18 cellular contexts compared by ENCODE assay signal in the genomic region with DNA sequence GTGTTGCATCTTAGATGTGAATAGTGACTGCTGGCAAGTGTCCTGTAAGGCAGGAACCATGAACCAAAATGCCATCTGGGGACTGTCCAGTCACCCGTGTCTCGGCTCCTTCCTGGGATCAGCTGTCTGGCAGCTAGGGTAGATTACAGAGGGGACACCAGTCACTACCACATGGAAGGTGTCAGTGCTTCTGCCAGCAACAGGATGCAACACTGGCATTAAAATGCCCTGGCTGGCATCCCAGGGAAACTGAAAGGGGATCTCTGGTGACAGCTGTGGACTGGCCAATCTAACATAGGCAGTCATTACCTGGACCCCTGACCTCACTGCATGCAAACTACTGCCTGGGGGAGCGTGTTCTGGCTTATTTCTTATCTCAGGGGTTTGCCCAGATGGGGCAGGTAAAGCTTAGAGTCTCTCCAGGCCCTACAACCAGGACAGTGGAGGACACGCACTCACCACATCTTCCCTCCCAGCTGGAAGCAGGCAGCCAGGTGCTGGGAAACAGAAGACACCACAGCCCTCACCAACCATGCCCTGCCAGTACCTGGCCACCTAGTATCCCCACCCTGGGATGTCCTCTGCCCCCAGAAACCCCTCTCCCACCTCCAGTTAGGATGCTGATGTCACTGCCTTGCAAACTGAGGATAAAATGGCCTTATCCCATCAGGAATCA.
DNase-seq lines count a peak whose midpoint lies in the region; ATAC-seq and TF ChIP-seq lines count a peak whose summit lies in the region.
"Had no signal": no experiment of that assay in that cellular context is flagged by ENCODE, and none has a peak within 500 bp of the region (broad histone marks: within the 10 kb centered on the region; RNA-seq: fewer than 3 reads in every experiment).

No MANE protein-coding gene starts in this region.

- DNase-seq in BE2C: peak; percentile 29
- DNase-seq in CD4-positive, alpha-beta T cell: no peak
- DNase-seq in heart left ventricle: peak in 4 of 5 donors; percentile 38 to 84 (median 70)
- no peak for DNase-seq in NCI-H1436 (lab: John Stamatoyannopoulos, UW)
- no peak for DNase-seq in activated gamma-delta T cell treated with Interleukin-2 at 50 U/mL for 16 hours
- DNase-seq: activated gamma-delta T cell; Kasumi-1; kidney glomerular epithelial cell; NCI-H1417; NCI-H446 treated with DMSO at 0.1 percent for 48 hours; SIG-M5; stimulated activated CD4-positive, alpha-beta T cell treated with anti-CD3 and anti-CD28 coated beads, Interleukin-4, amount 100 ng/mL, for 1 hour; stimulated activated CD8-positive, alpha-beta memory T cell treated with anti-CD3 and anti-CD28 coated beads, Interleukin-4, amount 100 ng/mL, for 48 hours had no signal

- H3K36me3 ChIP-seq in BE2C (no peaks in the 10 kb centered on the region), heart left ventricle (peaks cover 0 to 4% (median 0%) of the 10 kb centered on the region in 9 donors)
- H3K36me3 ChIP-seq: breast epithelium had no signal

- TF ChIP-seq POLR2A in heart left ventricle (IDR thresholded peaks at IDR 0.05): no peak

- no peak overlapping the region for H3K27ac ChIP-seq in CD4-positive, alpha-beta T cell (ENCODE audit: low read depth, low read length)
- peak overlapping the region; percentile 34; the same call in 1 of the 2 replicates for H3K27ac ChIP-seq in VCaP
- H3K27ac ChIP-seq in heart left ventricle: peak overlapping the region in 2 of 12 donors; percentile 31 to 38
- H3K27ac ChIP-seq: breast epithelium, tibial nerve had no signal

- H3K27me3 ChIP-seq in BE2C (no peaks in the 10 kb centered on the region), heart left ventricle (no peaks in the 10 kb centered on the region)
- no peaks in the 10 kb centered on the region for H3K27me3 ChIP-seq in CD4-positive, alpha-beta T cell (ENCODE audit: control insufficient read depth, insufficient read depth, low read length)
- H3K27me3 ChIP-seq: breast epithelium, tibial nerve had no signal

- CTCF ChIA-PET in CD4-positive, alpha-beta T cell (lab: Charles Lee): no interaction called here

- H3K27ac Mint-ChIP-seq in CD4-positive, alpha-beta T cell: peak overlapping the region; percentile 87

- no peak for TF ChIP-seq CTCF in BE2C (IDR thresholded peaks at IDR 0.05; ENCODE audit: low read depth, low read length)
- TF ChIP-seq CTCF in CD4-positive, alpha-beta T cell (IDR thresholded peaks at IDR 0.05): no peak
- TF ChIP-seq CTCF in VCaP (conservative IDR thresholded peaks at IDR 0.05): no peak
- TF ChIP-seq CTCF in heart left ventricle (IDR thresholded peaks at IDR 0.05): no peak

- no peak overlapping the region for H3K4me3 Mint-ChIP-seq in CD4-positive, alpha-beta T cell

- WGBS in heart left ventricle, 4 donors: 55 to 69% (median 63%) methylated on average over 4 of the region's 4 CpGs

- H3K36me3 Mint-ChIP-seq in CD4-positive, alpha-beta T cell (ENCODE audit: low read depth): peaks cover 98% of the 10 kb centered on the region

- peaks cover 97% of the 10 kb centered on the region for H3K4me1 Mint-ChIP-seq in CD4-positive, alpha-beta T cell (ENCODE audit: low read depth)

- no peaks in the 10 kb centered on the region for H3K9me3 Mint-ChIP-seq in CD4-positive, alpha-beta T cell

- H3K27me3 Mint-ChIP-seq in CD4-positive, alpha-beta T cell: no peaks in the 10 kb centered on the region

- H3K9me3 ChIP-seq in BE2C (no peaks in the 10 kb centered on the region), heart left ventricle (peaks cover 0 to 9% (median 0%) of the 10 kb centered on the region in 12 donors)
- no peaks in the 10 kb centered on the region for H3K9me3 ChIP-seq in CD4-positive, alpha-beta T cell (ENCODE audit: control insufficient read depth, low read length)
- H3K9me3 ChIP-seq: breast epithelium had no signal

- H3K4me3 ChIP-seq in BE2C (ENCODE audit: low read depth, low read length) (no peak overlapping the region), heart left ventricle (no peak overlapping the region)
- H3K4me3 ChIP-seq: breast epithelium, tibial nerve had no signal

- no peak for ATAC-seq in CD4-positive, alpha-beta T cell (ENCODE audit: poor library complexity)
- ATAC-seq in heart left ventricle (peak; percentile 93 to 95 (median 94)), GM21717 (IDR thresholded peaks at IDR 0.05; ENCODE audit: unreplicated experiment) (no peak), GM18502 (IDR thresholded peaks at IDR 0.05; ENCODE audit: poor library complexity, unreplicated experiment) (no peak)

- POLR2A ChIA-PET in CD4-positive, alpha-beta T cell (lab: Charles Lee): no interaction called here

- intact Hi-C loops in CD4-positive, alpha-beta T cell (cut with DNase I, micrococcal nuclease): no loop called here
- intact Hi-C loops in heart left ventricle (cut with DNase I): loop anchor here in 1 of 10 donors (10.0 kb wide), 1 partner anchor 131 kb away; no protein-coding TSS in a partner anchor

- peaks cover 16% of the 10 kb centered on the region for H3K4me1 ChIP-seq in BE2C
- peaks cover 0 to 54% (median 8%) of the 10 kb centered on the region in 12 donors for H3K4me1 ChIP-seq in heart left ventricle
- H3K4me1 ChIP-seq: breast epithelium had no signal

Comparison
In these comparisons a context has a peak if more than half of its experiments do, and no peak if none do; other contexts are left out.
1. DNase-seq: peak in BE2C (single experiment) and heart left ventricle (4 of 5); none in CD4-positive, alpha-beta T cell (0 of 10), NCI-H1436 (single experiment) and activated gamma-delta T cell treated with Interleukin-2 at 50 U/mL for 16 hours (single experiment).
2. ATAC-seq: peak in heart left ventricle (4 of 4); none in CD4-positive, alpha-beta T cell (single experiment), GM21717 (single experiment) and GM18502 (single experiment).